ENCODE assay signal across 8 cellular contexts in genomic region chr18:8084160-8084559, GRCh38.
DNase-seq lines count a peak whose midpoint lies in the region; ATAC-seq and TF ChIP-seq lines count a peak whose summit lies in the region.

No MANE protein-coding gene starts in this region.

- no peak overlapping the region for H3K4me2 ChIP-seq in MM.1S (ENCODE audit: low read depth, low read length)

- no peaks in the 10 kb centered on the region for H4K20me1 ChIP-seq in MM.1S (ENCODE audit: insufficient read depth, low read length)

- in situ Hi-C loops in brain microvascular endothelial cell (cut with HindIII; ENCODE audit: low pct_ligation_motif_present, low sequenced_read_pairs) = no loop called here

- no peaks in the 10 kb centered on the region for H3K9me3 ChIP-seq in MM.1S (replicated peaks; ENCODE audit: insufficient read depth, low read length)
- H3K9me3 ChIP-seq in left lung = no peaks in the 10 kb centered on the region

- TF ChIP-seq CTCF in MM.1S (IDR thresholded peaks at IDR 0.05; ENCODE audit: low read length) = peak; percentile 22
- TF ChIP-seq CTCF in brain microvascular endothelial cell (IDR thresholded peaks at IDR 0.05; ENCODE audit: low read depth, low read length, missing control alignments) = peak; percentile 87
- peak; percentile 31 to 37 for TF ChIP-seq CTCF in left lung (IDR thresholded peaks at IDR 0.05)

- no peak overlapping the region for H3K4me3 ChIP-seq in MM.1S (ENCODE audit: low read length)
- no peak overlapping the region for H3K4me3 ChIP-seq in brain microvascular endothelial cell (ENCODE audit: low read depth, low read length)
- no peak overlapping the region for H3K4me3 ChIP-seq in left lung

- no peak overlapping the region for H2AFZ ChIP-seq in MM.1S (ENCODE audit: low read length)

- H3K27me3 ChIP-seq in MM.1S (replicated peaks; ENCODE audit: insufficient read depth, low read length) (no peaks in the 10 kb centered on the region), brain microvascular endothelial cell (replicated peaks) (no peaks in the 10 kb centered on the region), left lung (no peaks in the 10 kb centered on the region)

- no peak overlapping the region for H3K9ac ChIP-seq in MM.1S (ENCODE audit: low read length)

- no peak overlapping the region for H3K27ac ChIP-seq in MM.1S (ENCODE audit: low read length)
- no peak overlapping the region for H3K27ac ChIP-seq in brain microvascular endothelial cell
- no peak overlapping the region for H3K27ac ChIP-seq in left lung

- DNase-seq in GM03348 (ENCODE audit: low spot score) = peak; percentile 23
- peak; percentile 14 for DNase-seq in MM.1S
- DNase-seq in brain microvascular endothelial cell = peak; percentile 49
- no peak for DNase-seq in left lung
- DNase-seq in cerebellar cortex (ENCODE audit: low spot score) = no peak
- no peak for DNase-seq in activated effector memory CD4-positive, alpha-beta T cell treated with anti-CD3 and anti-CD28 coated beads, Interleukin-2, amount 50 U/mL, for 16 hours

- ATAC-seq in left lung = no peak
- no peak for ATAC-seq in GM18519 (IDR thresholded peaks at IDR 0.05; ENCODE audit: low FRiP score, unreplicated experiment)
- no peak for ATAC-seq in GM21723 (IDR thresholded peaks at IDR 0.05; ENCODE audit: unreplicated experiment)

- no peaks in the 10 kb centered on the region for H3F3A ChIP-seq in MM.1S (ENCODE audit: insufficient read depth, low read length)

- no peaks in the 10 kb centered on the region for H3K4me1 ChIP-seq in MM.1S (ENCODE audit: low read length)
- H3K4me1 ChIP-seq in left lung = peaks cover 0 to 14% of the 10 kb centered on the region in 2 donors

- no peaks in the 10 kb centered on the region for H3K79me2 ChIP-seq in MM.1S (ENCODE audit: low read length)

- no peaks in the 10 kb centered on the region for H3K36me3 ChIP-seq in MM.1S (replicated peaks; ENCODE audit: insufficient read depth, low read length)
- H3K36me3 ChIP-seq in brain microvascular endothelial cell (replicated peaks) = no peaks in the 10 kb centered on the region
- no peaks in the 10 kb centered on the region for H3K36me3 ChIP-seq in left lung

- H3K9me2 ChIP-seq in MM.1S (replicated peaks; ENCODE audit: insufficient read depth, low read length) = no peaks in the 10 kb centered on the region

- intact Hi-C loops in left lung (cut with DNase I) = no loop called here

Comparison
In these comparisons a context has a peak if more than half of its experiments do, and no peak if none do; other contexts are left out.
1. DNase-seq: peak in GM03348 (single experiment), MM.1S (single experiment) and brain microvascular endothelial cell (single experiment); none in left lung (0 of 2), cerebellar cortex (single experiment) and activated effector memory CD4-positive, alpha-beta T cell treated with anti-CD3 and anti-CD28 coated beads, Interleukin-2, amount 50 U/mL, for 16 hours (single experiment).
2. CTCF ChIP-seq: peak in every context shown above with its lines; median percentile 87 in brain microvascular endothelial cell; 34 in left lung; 22 in MM.1S.